ENCODE assay signal across 9 cellular contexts in genomic region chr14:75521415-75522199, GRCh38. TPM values are rescaled to one million over a fixed set of nuclear protein-coding genes. Genes with fewer than 3 reads are reported as not detected.
A peak's percentile ranks its signal among the peaks of the same experiment; 100 is the strongest.
DNase-seq lines count a peak whose midpoint lies in the region; ATAC-seq and TF ChIP-seq lines count a peak whose summit lies in the region.
"Had no signal": no experiment of that assay in that cellular context is flagged by ENCODE, and none has a peak within 500 bp of the region (broad histone marks: within the 10 kb centered on the region; RNA-seq: fewer than 3 reads in every experiment).

No MANE protein-coding gene starts in this region.

- DNase-seq in activated T-cell treated with anti-CD3 and anti-CD28 coated beads, Interleukin-2, amount 50 U/mL, for 4 hours, result no peak
- no peak for DNase-seq in activated T-cell treated with anti-CD3 and anti-CD28 coated beads, Interleukin-2, amount 50 U/mL, for 1 hour
- no peak for DNase-seq in Jurkat, Clone E6-1 (ENCODE audit: low read depth, low spot score)
- DNase-seq in effector memory CD8-positive, alpha-beta T cell, result no peak
- DNase-seq in transverse colon (no peak), GM03348 (ENCODE audit: low spot score) (no peak)

- 35 to 50% methylated on average over 9 to 11 of the region's 11 CpGs for WGBS in transverse colon (ENCODE audit: low coverage in 1 of 2), 2 donors

- H3K27me3 ChIP-seq in transverse colon, result peaks cover 6% of the 10 kb centered on the region

- peak overlapping the region; percentile 100 for H3K4me3 Mint-ChIP-seq in activated T-cell treated with anti-CD3 and anti-CD28 coated beads, Interleukin-2, amount 50 U/mL, for 4 hours
- H3K4me3 Mint-ChIP-seq in effector memory CD8-positive, alpha-beta T cell, result peak overlapping the region; percentile 98 to 100

- H3K4me1 Mint-ChIP-seq in activated T-cell treated with anti-CD3 and anti-CD28 coated beads, Interleukin-2, amount 50 U/mL, for 4 hours (ENCODE audit: low read depth), result peaks cover 69% of the 10 kb centered on the region
- H3K4me1 Mint-ChIP-seq in effector memory CD8-positive, alpha-beta T cell (ENCODE audit: low read depth in 2 of 2), result peaks cover 52 to 64% of the 10 kb centered on the region in 2 donors

- no peaks in the 10 kb centered on the region for H3K36me3 ChIP-seq in transverse colon

- ATAC-seq in activated T-cell treated with anti-CD3 and anti-CD28 coated beads, Interleukin-2, amount 50 U/mL, for 4 hours, result peak; percentile 19 to 27
- ATAC-seq in effector memory CD8-positive, alpha-beta T cell (replicated peaks), result peak; percentile 14
- ATAC-seq in HG02642 (IDR thresholded peaks at IDR 0.05; ENCODE audit: poor library complexity, unreplicated experiment) (no peak), GM19351 (IDR thresholded peaks at IDR 0.05; ENCODE audit: unreplicated experiment) (no peak)

- no peaks in the 10 kb centered on the region for H3K27me3 Mint-ChIP-seq in activated T-cell treated with anti-CD3 and anti-CD28 coated beads, Interleukin-2, amount 50 U/mL, for 4 hours (ENCODE audit: low read depth)
- H3K27me3 Mint-ChIP-seq in effector memory CD8-positive, alpha-beta T cell, result no peaks in the 10 kb centered on the region

- peak overlapping the region; percentile 59 for H3K4me3 ChIP-seq in Jurkat, Clone E6-1 (ENCODE audit: low read length)
- peak overlapping the region in 1 of 4 donors; percentile 46 for H3K4me3 ChIP-seq in transverse colon

- H3K36me3 Mint-ChIP-seq in activated T-cell treated with anti-CD3 and anti-CD28 coated beads, Interleukin-2, amount 50 U/mL, for 4 hours (ENCODE audit: insufficient read depth), result peaks cover 37% of the 10 kb centered on the region
- peaks cover 23% of the 10 kb centered on the region for H3K36me3 Mint-ChIP-seq in effector memory CD8-positive, alpha-beta T cell (ENCODE audit: insufficient read depth)

- TF ChIP-seq EP300 in transverse colon (IDR thresholded peaks at IDR 0.05; ENCODE audit: low read depth), result no peak

- peak overlapping the region; percentile 98 to 99 for H3K27ac Mint-ChIP-seq in effector memory CD8-positive, alpha-beta T cell

- peak overlapping the region; percentile 28 to 75 (median 57) for H3K27ac ChIP-seq in transverse colon

- in situ Hi-C loops in transverse colon (cut with MboI; ENCODE audit: low pct_ligation_motif_present in 1 of 4, low pct_unique_long_range_greater_than_20kb in 1 of 4, low sequenced_read_pairs in 3 of 4), result no loop called here

- intact Hi-C loops in transverse colon (cut with DNase I; ENCODE audit: low total_unique reads), result no loop called here

- no peaks in the 10 kb centered on the region for H3K9me3 Mint-ChIP-seq in activated T-cell treated with anti-CD3 and anti-CD28 coated beads, Interleukin-2, amount 50 U/mL, for 4 hours
- no peaks in the 10 kb centered on the region for H3K9me3 Mint-ChIP-seq in effector memory CD8-positive, alpha-beta T cell

- H3K9me3 ChIP-seq in transverse colon, result no peaks in the 10 kb centered on the region

- H3K4me1 ChIP-seq in transverse colon, result peaks cover 0 to 12% (median 0%) of the 10 kb centered on the region in 4 donors

- TF ChIP-seq CTCF in transverse colon (IDR thresholded peaks at IDR 0.05), result no peak

- no peak for TF ChIP-seq POLR2A in transverse colon (IDR thresholded peaks at IDR 0.05)

RNA-seq across cellular contexts. Expression of gene BATF, which starts 0.7 kb away (rescaled TPM):
- total RNA-seq in activated T-cell treated with anti-CD3 and anti-CD28 coated beads, Interleukin-2, amount 50 U/mL, for 4 hours, result 100 to 1,000 TPM; 186 to 193 (median 191) TPM
- 29.7 TPM for polyA plus RNA-seq in Jurkat, Clone E6-1 (2012; ENCODE audit: insufficient read depth, insufficient read length)
- total RNA-seq in transverse colon, result 1 to 10 TPM in 2 of 4 donors, not detected in 2; 2.7 TPM
- polyA plus RNA-seq: BJ had no signal

RNA-seq across cellular contexts. Expression of gene FLVCR2, which starts 56.8 kb away (rescaled TPM):
- 1 to 10 TPM; 1.5 to 5.3 (median 3.3) TPM for total RNA-seq in activated T-cell treated with anti-CD3 and anti-CD28 coated beads, Interleukin-2, amount 50 U/mL, for 4 hours
- not detected for polyA plus RNA-seq in Jurkat, Clone E6-1 (2012; ENCODE audit: insufficient read depth, insufficient read length)
- total RNA-seq in transverse colon, result 10 to 100 TPM in 3 of 4 donors, 1 to 10 TPM in 1; 6.2 to 54.5 (median 45.0) TPM

Comparison
In these comparisons a context has a peak if more than half of its experiments do, and no peak if none do; other contexts are left out.
1. ATAC-seq: peak in activated T-cell treated with anti-CD3 and anti-CD28 coated beads, Interleukin-2, amount 50 U/mL, for 4 hours (2 of 2) and effector memory CD8-positive, alpha-beta T cell (single experiment); none in HG02642 (single experiment) and GM19351 (single experiment).
2. RNA of gene BATF, which starts 0.7 kb away (total RNA-seq): 186 to 193 TPM in activated T-cell treated with anti-CD3 and anti-CD28 coated beads, Interleukin-2, amount 50 U/mL, for 4 hours; 2.7 TPM in transverse colon; every median in the first group is over 10 times any median in the second.